ENCODE assay signal across 10 cellular contexts in genomic region chr15:94272251-94272898, GRCh38. TPM values are rescaled to one million over a fixed set of nuclear protein-coding genes. Genes with fewer than 3 reads are reported as not detected.
DNase-seq lines count a peak whose midpoint lies in the region; ATAC-seq and TF ChIP-seq lines count a peak whose summit lies in the region.
"Had no signal": no experiment of that assay in that cellular context is flagged by ENCODE, and none has a peak within 500 bp of the region (broad histone marks: within the 10 kb centered on the region; RNA-seq: fewer than 3 reads in every experiment).

No MANE protein-coding gene starts in this region.

- H3K4me3 ChIP-seq in Peyer's patch, result no peak overlapping the region
- no peak overlapping the region for H3K4me3 ChIP-seq in dorsolateral prefrontal cortex

- DNase-seq in GM10248 (ENCODE audit: extremely low spot score) (peak; percentile 22), T-helper 17 cell (no peak), Peyer's patch (no peak), dorsolateral prefrontal cortex (no peak), iPS-NIHi7 (ENCODE audit: extremely low spot score) (no peak), DMS53 treated with DMSO at 0.1 percent for 48 hours (lab: John Stamatoyannopoulos, UW; ENCODE audit: unreplicated experiment) (no peak)

- no peak overlapping the region for H3K27ac Mint-ChIP-seq in T-helper 17 cell
- H3K27ac Mint-ChIP-seq: CD4-positive, CD25-positive, alpha-beta regulatory T cell had no signal

- no peaks in the 10 kb centered on the region for H3K9me3 ChIP-seq in T-helper 17 cell (ENCODE audit: control insufficient read depth, low read length, poor library complexity, severe bottlenecking)
- no peaks in the 10 kb centered on the region for H3K9me3 ChIP-seq in Peyer's patch

- intact Hi-C loops in dorsolateral prefrontal cortex (cut with DNase I), result no loop called here

- ATAC-seq in GM19468 (IDR thresholded peaks at IDR 0.05; ENCODE audit: extremely low read depth, unreplicated experiment) (peak; percentile 43), HG03103 (IDR thresholded peaks at IDR 0.05; ENCODE audit: low read depth, unreplicated experiment) (peak; percentile 72), T-helper 17 cell (peak; percentile 21)
- ATAC-seq: HCT116 had no signal

- POLR2A ChIA-PET in GM10248 (lab: Yijun Ruan, JAX), result no interaction called here

- H3K4me1 Mint-ChIP-seq in T-helper 17 cell, result peaks cover under 1% of the 10 kb centered on the region

- H3K36me3 ChIP-seq in Peyer's patch, result no peaks in the 10 kb centered on the region

- TF ChIP-seq CTCF in GM10248 (IDR thresholded peaks at IDR 0.05; ENCODE audit: control extremely low read depth, extremely low read depth, low read depth, missing control alignments) (no peak), Peyer's patch (IDR thresholded peaks at IDR 0.05) (no peak), dorsolateral prefrontal cortex (IDR thresholded peaks at IDR 0.05 in 54 of 56, conservative IDR thresholded peaks at IDR 0.05 in 2 of 56; ENCODE audit: low read depth in 1 of 56, partially characterized antibody in 56 of 56) (no peak)

- CTCF ChIA-PET in GM10248 (lab: Yijun Ruan, JAX), result no interaction called here

- H3K4me3 Mint-ChIP-seq in T-helper 17 cell, result no peak overlapping the region
- H3K4me3 Mint-ChIP-seq: CD4-positive, CD25-positive, alpha-beta regulatory T cell had no signal

- peaks cover 0 to 7% (median 0%) of the 10 kb centered on the region in 4 donors for H3K4me1 ChIP-seq in Peyer's patch

- no peaks in the 10 kb centered on the region for H3K27me3 Mint-ChIP-seq in T-helper 17 cell
- H3K27me3 Mint-ChIP-seq: CD4-positive, CD25-positive, alpha-beta regulatory T cell had no signal

- H3K36me3 Mint-ChIP-seq in T-helper 17 cell (ENCODE audit: low read depth), result no peaks in the 10 kb centered on the region

- no peaks in the 10 kb centered on the region for H3K27me3 ChIP-seq in Peyer's patch
- H3K27me3 ChIP-seq in dorsolateral prefrontal cortex, result peaks cover 0 to 10% (median 0%) of the 10 kb centered on the region in 45 donors

- H3K27ac ChIP-seq in Peyer's patch, result peak overlapping the region in 1 of 4 donors; percentile 8
- H3K27ac ChIP-seq in dorsolateral prefrontal cortex, result no peak overlapping the region

- no peak for TF ChIP-seq POLR2A in Peyer's patch (IDR thresholded peaks at IDR 0.05)

RNA-seq across cellular contexts. Expression of gene MCTP2, which starts 41.0 kb away (rescaled TPM):
- total RNA-seq in T-helper 17 cell (10 to 100 TPM; 16.2 to 23.1 TPM), Peyer's patch (100 to 1,000 TPM in 1 of 4 donors, 10 to 100 TPM in 3; 40.8 to 241 (median 74.0) TPM), dorsolateral prefrontal cortex (10 to 100 TPM in 9 of 120 experiments, 1 to 10 TPM in 111; 1.2 to 13.6 (median 5.3) TPM)

Comparison
In these comparisons a context has a peak if more than half of its experiments do, and no peak if none do; other contexts are left out.
1. ATAC-seq: peak in every context shown above with its lines; median percentile 72 in HG03103; 43 in GM19468; 21 in T-helper 17 cell.